ENCODE assay signal across 10 cellular contexts in genomic region chr20:59043698-59044097, GRCh38. TPM values are rescaled to one million over a fixed set of nuclear protein-coding genes. Genes with fewer than 3 reads are reported as not detected.
DNase-seq lines count a peak whose midpoint lies in the region; ATAC-seq, FAIRE-seq and TF ChIP-seq lines count a peak whose summit lies in the region.
"Had no signal": no experiment of that assay in that cellular context is flagged by ENCODE, and none has a peak within 500 bp of the region (broad histone marks: within the 10 kb centered on the region; RNA-seq: fewer than 3 reads in every experiment).

No MANE protein-coding gene starts in this region.

- peaks cover 20% of the 10 kb centered on the region for H3K36me3 ChIP-seq in SJCRH30

- H3K9me3 ChIP-seq in SJCRH30 (replicated peaks), result no peaks in the 10 kb centered on the region

- ATAC-seq in HG03354 (IDR thresholded peaks at IDR 0.05; ENCODE audit: poor library complexity, severe bottlenecking, unreplicated experiment), result no peak

- no peak for TF ChIP-seq CTCF in foreskin fibroblast (IDR thresholded peaks at IDR 0.05; ENCODE audit: low read depth, low read length)

- no peaks in the 10 kb centered on the region for H3K27me3 ChIP-seq in SJCRH30

- H3K27me3 Mint-ChIP-seq in activated naive CD4-positive, alpha-beta T cell treated with anti-CD3 and anti-CD28 coated beads for 36 hours (ENCODE audit: low read depth), result no peaks in the 10 kb centered on the region

- peaks cover 18% of the 10 kb centered on the region for H3K4me1 ChIP-seq in SJCRH30

- intact Hi-C loops in activated naive CD4-positive, alpha-beta T cell treated with anti-CD3 and anti-CD28 coated beads for 36 hours (cut with micrococcal nuclease), result loop anchor here (5.0 kb wide), 1 partner anchor 34 kb away; no protein-coding TSS in a partner anchor

- H3K9me3 Mint-ChIP-seq in activated naive CD4-positive, alpha-beta T cell treated with anti-CD3 and anti-CD28 coated beads for 36 hours, result no peaks in the 10 kb centered on the region

- no peak for DNase-seq in activated naive CD4-positive, alpha-beta T cell treated with anti-CD3 and anti-CD28 coated beads for 36 hours
- no peak for DNase-seq in activated naive CD4-positive, alpha-beta T cell treated with anti-CD3 and anti-CD28 coated beads, Interleukin-2, amount 50 U/mL, for 16 hours
- DNase-seq in SJCRH30 (peak in 1 of 2 experiments; percentile 47), foreskin fibroblast (peak; percentile 28 to 68), NCI-H2029 treated with DMSO at 0.1 percent for 48 hours (lab: John Stamatoyannopoulos, UW) (no peak), HTR-8/SVneo (ENCODE audit: insufficient read length, low spot score) (no peak)

- H3K4me3 ChIP-seq in SJCRH30 (peak overlapping the region; percentile 87), foreskin fibroblast (ENCODE audit: low read depth in 1 of 2, low read length in 2 of 2) (no peak overlapping the region)

- CTCF ChIA-PET in activated naive CD4-positive, alpha-beta T cell treated with anti-CD3 and anti-CD28 coated beads for 36 hours (lab: Charles Lee), result interaction anchor here (1.2 to 1.8 kb wide), 3 partner anchors 12 to 178 kb away, joined by 6 to 10 read pairs (median 7); partner anchors contain the start of gene ATP5F1E

- H3K4me3 Mint-ChIP-seq in activated naive CD4-positive, alpha-beta T cell treated with anti-CD3 and anti-CD28 coated beads for 36 hours, result peak overlapping the region; percentile 75

- peaks cover 17% of the 10 kb centered on the region for H3K36me3 Mint-ChIP-seq in activated naive CD4-positive, alpha-beta T cell treated with anti-CD3 and anti-CD28 coated beads for 36 hours (ENCODE audit: low read depth)

- H3K27ac ChIP-seq in SJCRH30 (no peak overlapping the region), temporal lobe (ENCODE audit: low read depth, low read length) (peak overlapping the region; percentile 87)

- peak overlapping the region; percentile 78 for H3K27ac Mint-ChIP-seq in activated naive CD4-positive, alpha-beta T cell treated with anti-CD3 and anti-CD28 coated beads for 36 hours

- peaks cover 44% of the 10 kb centered on the region for H3K4me1 Mint-ChIP-seq in activated naive CD4-positive, alpha-beta T cell treated with anti-CD3 and anti-CD28 coated beads for 36 hours (ENCODE audit: low read depth)

- no peak for FAIRE-seq in HTR-8/SVneo (lab: Jason Lieb, UNC)
- FAIRE-seq: G401.6 had no signal

RNA-seq across cellular contexts. Expression of gene PRELID3B, which starts 1.1 kb away (rescaled TPM):
- 100 to 1,000 TPM; 170 to 180 TPM for total RNA-seq in activated naive CD4-positive, alpha-beta T cell treated with anti-CD3 and anti-CD28 coated beads for 36 hours
- total RNA-seq in SJCRH30 (2014; rRNA removed; shearing (Covaris generic)), result 298 and 331 TPM in 2 replicates
- total RNA-seq in temporal lobe, result 33.7 TPM

RNA-seq across cellular contexts. Expression of gene ATP5F1E, which starts 11.6 kb away (rescaled TPM):
- 10 to 100 TPM; 74.5 to 86.3 TPM for total RNA-seq in activated naive CD4-positive, alpha-beta T cell treated with anti-CD3 and anti-CD28 coated beads for 36 hours
- total RNA-seq in SJCRH30 (2014; rRNA removed; shearing (Covaris generic)), result 124 and 133 TPM in 2 replicates
- 28.3 TPM for total RNA-seq in temporal lobe

RNA-seq across cellular contexts. Expression of gene TUBB1, which starts 24.5 kb away (rescaled TPM):
- total RNA-seq in activated naive CD4-positive, alpha-beta T cell treated with anti-CD3 and anti-CD28 coated beads for 36 hours, result not detected
- total RNA-seq in SJCRH30 (2014; rRNA removed; shearing (Covaris generic)), result 0.03 TPM in 1 of 2 replicates, not detected in the other
- 0.49 TPM for total RNA-seq in temporal lobe
- total RNA-seq: LHCN-M2 had no signal

RNA-seq across cellular contexts. Expression of gene CTSZ, which starts 36.6 kb away (rescaled TPM):
- 10 to 100 TPM; 17.3 to 17.9 TPM for total RNA-seq in activated naive CD4-positive, alpha-beta T cell treated with anti-CD3 and anti-CD28 coated beads for 36 hours
- not detected in 2 replicates for total RNA-seq in SJCRH30 (2014; rRNA removed; shearing (Covaris generic))
- 10.6 TPM for total RNA-seq in temporal lobe

Comparison
In these comparisons a context has a peak if more than half of its experiments do, and no peak if none do; other contexts are left out.
1. DNase-seq: peak in foreskin fibroblast (2 of 2); none in activated naive CD4-positive, alpha-beta T cell treated with anti-CD3 and anti-CD28 coated beads for 36 hours (single experiment), activated naive CD4-positive, alpha-beta T cell treated with anti-CD3 and anti-CD28 coated beads, Interleukin-2, amount 50 U/mL, for 16 hours (single experiment), NCI-H2029 treated with DMSO at 0.1 percent for 48 hours (single experiment) and HTR-8/SVneo (single experiment).